ENCODE assay signal across 12 cellular contexts in genomic region chr20:25361287-25361683, GRCh38. TPM values are rescaled to one million over a fixed set of nuclear protein-coding genes. Genes with fewer than 3 reads are reported as not detected.
A peak's percentile ranks its signal among the peaks of the same experiment; 100 is the strongest.
DNase-seq lines count a peak whose midpoint lies in the region; ATAC-seq, FAIRE-seq and TF ChIP-seq lines count a peak whose summit lies in the region.
"Had no signal": no experiment of that assay in that cellular context is flagged by ENCODE, and none has a peak within 500 bp of the region (broad histone marks: within the 10 kb centered on the region; RNA-seq: fewer than 3 reads in every experiment).

No MANE protein-coding gene starts in this region.

- H3K4me2 ChIP-seq in GM23338, result no peak overlapping the region
- H3K4me2 ChIP-seq in endothelial cell of umbilical vein (ENCODE audit: insufficient read depth, low read length), result no peak overlapping the region
- H3K4me2 ChIP-seq in smooth muscle cell, result peak overlapping the region; percentile 47

- H3K4me3 Mint-ChIP-seq in GM23338, result no peak overlapping the region

- H4K20me1 ChIP-seq in GM23338 (replicated peaks; ENCODE audit: insufficient read depth) (peaks cover 7% of the 10 kb centered on the region; the same call in 1 of the 2 replicates), endothelial cell of umbilical vein (replicated peaks; ENCODE audit: control insufficient read depth, extremely low read depth, insufficient read depth, low read length) (no peaks in the 10 kb centered on the region), smooth muscle cell (ENCODE audit: low read depth) (peaks cover 14% of the 10 kb centered on the region)

- no peaks in the 10 kb centered on the region for H3K9me1 ChIP-seq in endothelial cell of umbilical vein (replicated peaks; ENCODE audit: control insufficient read depth, extremely low read depth, insufficient read depth, low read length)

- TF ChIP-seq POLR2A in endothelial cell of umbilical vein (IDR thresholded peaks at IDR 0.05; ENCODE audit: low read depth, low read length) (no peak), uterus (IDR thresholded peaks at IDR 0.05) (no peak)

- peaks cover 83% of the 10 kb centered on the region for H3K79me2 ChIP-seq in GM23338 (replicated peaks; ENCODE audit: insufficient read depth)
- peaks cover 8% of the 10 kb centered on the region for H3K79me2 ChIP-seq in endothelial cell of umbilical vein (ENCODE audit: control insufficient read depth, insufficient read depth, low read length)
- H3K79me2 ChIP-seq in smooth muscle cell (ENCODE audit: low read depth), result peaks cover 39% of the 10 kb centered on the region

- no TSS peak for BruUV-seq in endothelial cell of umbilical vein (replicated peaks; lab: Mats Ljungman, UMichigan)

- FAIRE-seq in RCC 7860 (lab: Jason Lieb, UNC) (no peak), endothelial cell of umbilical vein (lab: Jason Lieb, UNC) (no peak)
- FAIRE-seq: endometrium had no signal

- H2AFZ ChIP-seq in GM23338, result no peak overlapping the region
- H2AFZ ChIP-seq in endothelial cell of umbilical vein (ENCODE audit: low read depth, low read length), result no peak overlapping the region
- no peak overlapping the region for H2AFZ ChIP-seq in smooth muscle cell (ENCODE audit: low read depth)

- no peak overlapping the region for H3K4me3 ChIP-seq in GM23338
- no peak overlapping the region for H3K4me3 ChIP-seq in endothelial cell of umbilical vein (replicated peaks in 1 of 3; ENCODE audit: insufficient read depth in 1 of 3, low read depth in 1 of 3, low read length in 3 of 3)
- H3K4me3 ChIP-seq in smooth muscle cell, result no peak overlapping the region
- no peak overlapping the region for H3K4me3 ChIP-seq in uterus
- H3K4me3 ChIP-seq in aorta (ENCODE audit: low read length in 2 of 2), result no peak overlapping the region

- H3K27ac Mint-ChIP-seq in GM23338, result peak overlapping the region; percentile 86; the same call in 1 of the 2 replicates

- no peak for TF ChIP-seq CTCF in GM23338 (conservative IDR thresholded peaks at IDR 0.05; ENCODE audit: low read depth in 2 of 2)
- no peak for TF ChIP-seq CTCF in endothelial cell of umbilical vein (IDR thresholded peaks at IDR 0.05; ENCODE audit: extremely low read depth in 1 of 2, insufficient read depth in 1 of 2, low read depth in 1 of 2, low read length in 2 of 2)
- no peak for TF ChIP-seq CTCF in smooth muscle cell (IDR thresholded peaks at IDR 0.05; ENCODE audit: borderline replicate concordance, insufficient read depth, poor library complexity, severe bottlenecking)
- TF ChIP-seq CTCF in uterus (IDR thresholded peaks at IDR 0.05), result no peak

- POLR2A ChIA-PET in endothelial cell of umbilical vein (lab: Charles Lee), result no interaction called here

- H3K9me3 ChIP-seq in endothelial cell of umbilical vein (replicated peaks; ENCODE audit: control insufficient read depth, insufficient read depth, low read length) (no peaks in the 10 kb centered on the region), smooth muscle cell (replicated peaks; ENCODE audit: low read depth) (no peaks in the 10 kb centered on the region), uterus (no peaks in the 10 kb centered on the region), aorta (ENCODE audit: control insufficient read depth, low read length) (no peaks in the 10 kb centered on the region)

- CTCF ChIA-PET in endothelial cell of umbilical vein (lab: Charles Lee), result interaction anchor here (0.7 to 1.8 kb wide), 6 partner anchors 9 to 51 kb away, joined by 3 to 12 read pairs (median 4); no protein-coding TSS in a partner anchor

- dilution Hi-C loops in endothelial cell of umbilical vein (cut with MboI; ENCODE audit: extremely low pct_ligation_motif_present, low sequenced_read_pairs), result no loop called here

- H3K4me1 ChIP-seq in GM23338 (ENCODE audit: insufficient read depth), result peaks cover 50% of the 10 kb centered on the region
- H3K4me1 ChIP-seq in endothelial cell of umbilical vein (ENCODE audit: control insufficient read depth, extremely low read depth, insufficient read depth, low read length), result peaks cover 11% of the 10 kb centered on the region
- H3K4me1 ChIP-seq in smooth muscle cell (ENCODE audit: low read depth), result peaks cover 6% of the 10 kb centered on the region
- no peaks in the 10 kb centered on the region for H3K4me1 ChIP-seq in uterus
- no peaks in the 10 kb centered on the region for H3K4me1 ChIP-seq in aorta (ENCODE audit: control insufficient read depth in 1 of 2, insufficient read depth in 2 of 2, low read length in 2 of 2)

- no peaks in the 10 kb centered on the region for H3K27me3 ChIP-seq in GM23338 (ENCODE audit: insufficient read depth)
- H3K27me3 ChIP-seq in endothelial cell of umbilical vein (ENCODE audit: control insufficient read depth in 2 of 2, insufficient read depth in 2 of 2, low read length in 2 of 2), result no peaks in the 10 kb centered on the region
- no peaks in the 10 kb centered on the region for H3K27me3 ChIP-seq in smooth muscle cell (ENCODE audit: low read depth)
- no peaks in the 10 kb centered on the region for H3K27me3 ChIP-seq in uterus
- no peaks in the 10 kb centered on the region for H3K27me3 ChIP-seq in aorta (ENCODE audit: control insufficient read depth in 1 of 2, insufficient read depth in 2 of 2, low read length in 1 of 2)

- peaks cover 46% of the 10 kb centered on the region for H3K4me1 Mint-ChIP-seq in GM23338

- H3K9me2 ChIP-seq in GM23338 (ENCODE audit: insufficient read depth), result peaks cover 4% of the 10 kb centered on the region; the same call in 1 of the 2 replicates

- WGBS in smooth muscle cell (ENCODE audit: low lambda C conversion rate), result 83% methylated on average over 6 of the region's 6 CpGs
- WGBS in aorta, 2 donors, result 60 to 72% methylated on average over 6 of the region's 6 CpGs

- H3K27ac ChIP-seq in GM23338 (ENCODE audit: low read depth) (0 out of 2 replicates have a peak overlapping the region, but pooled peaks have one; percentile 5), endothelial cell of umbilical vein (ENCODE audit: insufficient read depth, low read depth, low read length) (peak overlapping the region; percentile 9), smooth muscle cell (ENCODE audit: low read depth) (peak overlapping the region; percentile 73), uterus (no peak overlapping the region), aorta (ENCODE audit: low read depth in 1 of 2, low read length in 2 of 2) (no peak overlapping the region)

- DNase-seq in GM23338 (ENCODE audit: low spot score) (no peak), RCC 7860 (ENCODE audit: low spot score) (peak; percentile 61), endothelial cell of umbilical vein (ENCODE audit: low read depth, low spot score) (no peak), smooth muscle cell (lab: John Stamatoyannopoulos, UW; ENCODE audit: unreplicated experiment) (no peak), uterus (no peak), activated gamma-delta T cell treated with Interleukin-2 at 50 U/mL for 16 hours (no peak), aorta (no peak)
- DNase-seq: Calu3, NCI-H446, T-helper 9 cell had no signal

- ATAC-seq in GM23338 (no peak), HG03159 (IDR thresholded peaks at IDR 0.05; ENCODE audit: unreplicated experiment) (no peak), aorta (ENCODE audit: low FRiP score) (no peak)

- H3F3A ChIP-seq in GM23338 (replicated peaks; ENCODE audit: low read depth), result peaks cover 12% of the 10 kb centered on the region
- no peaks in the 10 kb centered on the region for H3F3A ChIP-seq in smooth muscle cell (ENCODE audit: low read depth)

- H3K9ac ChIP-seq in endothelial cell of umbilical vein (replicated peaks; ENCODE audit: extremely low read depth, insufficient read depth, low read length), result no peak overlapping the region
- peak overlapping the region; percentile 5 for H3K9ac ChIP-seq in smooth muscle cell (ENCODE audit: low read depth)

- H3K36me3 Mint-ChIP-seq in GM23338 (ENCODE audit: low read depth), result peaks cover 15% of the 10 kb centered on the region; the same call in 2 of the 3 replicates

- H3K27me3 Mint-ChIP-seq in GM23338 (ENCODE audit: insufficient read depth, low read depth, poor library complexity), result peaks cover 6% of the 10 kb centered on the region

- intact Hi-C loops in endothelial cell of umbilical vein (cut with micrococcal nuclease) (no loop called here), uterus (cut with DNase I; ENCODE audit: low total_unique reads) (no loop called here), aorta (cut with DNase I) (no loop called here)

- no peaks in the 10 kb centered on the region for H3K36me3 ChIP-seq in GM23338 (ENCODE audit: insufficient read depth)
- no peaks in the 10 kb centered on the region for H3K36me3 ChIP-seq in endothelial cell of umbilical vein (ENCODE audit: control insufficient read depth in 2 of 2, extremely low read depth in 1 of 2, insufficient read depth in 2 of 2, low read length in 2 of 2)
- H3K36me3 ChIP-seq in smooth muscle cell (ENCODE audit: low read depth), result no peaks in the 10 kb centered on the region
- no peaks in the 10 kb centered on the region for H3K36me3 ChIP-seq in uterus
- no peaks in the 10 kb centered on the region for H3K36me3 ChIP-seq in aorta (ENCODE audit: control insufficient read depth in 1 of 2, insufficient read depth in 2 of 2, low read length in 1 of 2)

- peaks cover 9% of the 10 kb centered on the region; the same call in 2 of the 3 replicates for H3K9me3 Mint-ChIP-seq in GM23338

RNA-seq across cellular contexts. Expression of gene ABHD12, which starts 29.4 kb away (rescaled TPM):
- total RNA-seq in GM23338 (2014; rRNA removed; shearing (Covaris generic)), result 57.8 and 63.8 TPM in 2 replicates
- polyA plus RNA-seq in GM23338 (2016; fragmentation: Nextera tagmentation; extraction: Ambion mirVana) (40.2 and 40.8 TPM in 2 replicates), endothelial cell of umbilical vein (18.4 and 19.2 TPM in 2 replicates), smooth muscle cell (41.8 and 53.9 TPM in 2 replicates), aorta (10 to 100 TPM; 26.2 to 26.7 TPM)
- total RNA-seq in endothelial cell of umbilical vein (36.0 and 39.6 TPM in 2 replicates), smooth muscle cell (18.5 and 18.7 TPM in 2 replicates), uterus (10 to 100 TPM in 3 of 4 donors, 1 to 10 TPM in 1; 10.0 to 47.6 (median 36.3) TPM), aorta (10 to 100 TPM; 31.6 to 32.3 TPM)
- 16.2 and 18.2 TPM in 2 replicates for polyA plus RNA-seq in endothelial cell of umbilical vein (2011; cell fraction: cytosol; rRNA removed)
- polyA plus RNA-seq in endothelial cell of umbilical vein (2011; cell fraction: nucleus; rRNA removed), result 17.3 and 19.1 TPM in 2 replicates
- polyA plus RNA-seq in endothelial cell of umbilical vein (2012), result 39.0 and 46.9 TPM in 2 replicates
- 23.3 and 42.7 TPM in 2 replicates for polyA minus RNA-seq in endothelial cell of umbilical vein
- polyA minus RNA-seq in endothelial cell of umbilical vein (2011; cell fraction: cytosol; rRNA and poly(A)+ RNA removed), result 11.3 TPM
- 13.6 and 13.9 TPM in 2 replicates for polyA minus RNA-seq in endothelial cell of umbilical vein (2011; cell fraction: nucleus; rRNA and poly(A)+ RNA removed)

RNA-seq across cellular contexts. Expression of gene GINS1, which starts 46.2 kb away (rescaled TPM):
- total RNA-seq in GM23338 (2014; rRNA removed; shearing (Covaris generic)), result 62.5 and 65.4 TPM in 2 replicates
- polyA plus RNA-seq in GM23338 (2016; fragmentation: Nextera tagmentation; extraction: Ambion mirVana) (31.7 and 32.0 TPM in 2 replicates), endothelial cell of umbilical vein (6.4 and 8.2 TPM in 2 replicates), smooth muscle cell (3.4 and 5.9 TPM in 2 replicates), aorta (1 to 10 TPM in 1 of 2 donors, under 1 TPM in 1; 0.28 to 1.3 TPM)
- total RNA-seq in endothelial cell of umbilical vein (19.4 and 26.3 TPM in 2 replicates), smooth muscle cell (5.8 and 9.3 TPM in 2 replicates), uterus (10 to 100 TPM in 1 of 4 donors, 1 to 10 TPM in 1, not detected in 2; 1.3 to 14.3 TPM), aorta (1 to 10 TPM; 1.2 to 1.5 TPM)
- 7.7 and 9.3 TPM in 2 replicates for polyA plus RNA-seq in endothelial cell of umbilical vein (2011; cell fraction: cytosol; rRNA removed)
- 6.5 and 10.0 TPM in 2 replicates for polyA plus RNA-seq in endothelial cell of umbilical vein (2011; cell fraction: nucleus; rRNA removed)
- 7.3 and 12.2 TPM in 2 replicates for polyA plus RNA-seq in endothelial cell of umbilical vein (2012)
- polyA minus RNA-seq in endothelial cell of umbilical vein, result 6.9 and 9.3 TPM in 2 replicates
- 15.4 TPM for polyA minus RNA-seq in endothelial cell of umbilical vein (2011; cell fraction: cytosol; rRNA and poly(A)+ RNA removed)
- 3.4 and 7.7 TPM in 2 replicates for polyA minus RNA-seq in endothelial cell of umbilical vein (2011; cell fraction: nucleus; rRNA and poly(A)+ RNA removed)

Comparison
In these comparisons a context has a peak if more than half of its experiments do, and no peak if none do; other contexts are left out.
1. H3K27ac ChIP-seq: peak in GM23338 (single experiment), endothelial cell of umbilical vein (single experiment) and smooth muscle cell (single experiment); none in uterus (0 of 2) and aorta (0 of 2).